In genomic region chr1:93521618-93522017, GRCh38 we compare ENCODE assay signal across 7 cellular contexts.
"Had no signal": no experiment of that assay in that cellular context is flagged by ENCODE, and none has a peak within 500 bp of the region (broad histone marks: within the 10 kb centered on the region; RNA-seq: fewer than 3 reads in every experiment).

No MANE protein-coding gene starts in this region.

- H3K4me3 ChIP-seq: GM23248, HAP-1, K562 had no signal

- H3K9me3 ChIP-seq: HAP-1 had no signal

- FAIRE-seq: HTR-8/SVneo, K562 had no signal

- DNase-seq: GM23248, GOT3, H7, IMR-90 had no signal

- H3K36me3 ChIP-seq: HAP-1 had no signal

- H3K4me1 ChIP-seq: HAP-1 had no signal

- H3K27ac ChIP-seq: GM23248 had no signal
